Comparison of ENCODE assay signal across 14 cellular contexts in genomic region chr15:25709437-25710159, GRCh38.
"Had no signal": no experiment of that assay in that cellular context is flagged by ENCODE, and none has a peak within 500 bp of the region (broad histone marks: within the 10 kb centered on the region; RNA-seq: fewer than 3 reads in every experiment).

No MANE protein-coding gene starts in this region.

- H3K9me3 Mint-ChIP-seq: activated naive CD4-positive, alpha-beta T cell treated with anti-CD3 and anti-CD28 coated beads for 36 hours; activated naive CD8-positive, alpha-beta T cell treated with anti-CD3 and anti-CD28 coated beads for 36 hours; activated T-helper 2 cell treated with anti-CD3 and anti-CD28 coated beads, Interferon-gamma antibody, Interleukin-2, Interleukin-4, amounts not matched to agents 10 μg/mL and 5 μg/mL and 100 μg/mL, durations not matched to agents 14 hours and 24 hours and 36 hours; effector memory CD8-positive, alpha-beta T cell; memory B cell; naive thymus-derived CD8-positive, alpha-beta T cell; neural crest cell; stimulated activated effector memory CD8-positive, alpha-beta T cell treated with anti-CD3 and anti-CD28 coated beads, Interleukin-12 subunit alpha, Interleukin-12 subunit beta, amount 100 ng/mL, for 72 hours; stimulated activated naive CD8-positive, alpha-beta T cell treated with anti-CD3 and anti-CD28 coated beads, Interleukin-15, amount 100 ng/mL, for 72 hours; type B pancreatic cell had no signal

- H3K27ac Mint-ChIP-seq: activated naive CD4-positive, alpha-beta T cell treated with anti-CD3 and anti-CD28 coated beads for 36 hours; activated T-helper 2 cell treated with anti-CD3 and anti-CD28 coated beads, Interferon-gamma antibody, Interleukin-2, Interleukin-4, amounts not matched to agents 10 μg/mL and 5 μg/mL and 100 μg/mL, durations not matched to agents 14 hours and 24 hours and 36 hours; effector memory CD8-positive, alpha-beta T cell; memory B cell; stimulated activated effector memory CD8-positive, alpha-beta T cell treated with anti-CD3 and anti-CD28 coated beads, Interleukin-12 subunit alpha, Interleukin-12 subunit beta, amount 100 ng/mL, for 72 hours; type B pancreatic cell had no signal

- ATAC-seq: body of pancreas had no signal

- H3K27me3 Mint-ChIP-seq: activated naive CD8-positive, alpha-beta T cell treated with anti-CD3 and anti-CD28 coated beads for 36 hours; effector memory CD8-positive, alpha-beta T cell; memory B cell; naive thymus-derived CD8-positive, alpha-beta T cell; stimulated activated naive CD8-positive, alpha-beta T cell treated with anti-CD3 and anti-CD28 coated beads, Interleukin-15, amount 100 ng/mL, for 72 hours; type B pancreatic cell had no signal

- H3K36me3 Mint-ChIP-seq: memory B cell, type B pancreatic cell had no signal

- DNase-seq: cortex of kidney, hippocampal formation, occipital lobe had no signal

- H3K4me3 Mint-ChIP-seq: activated naive CD4-positive, alpha-beta T cell treated with anti-CD3 and anti-CD28 coated beads for 36 hours; activated naive CD8-positive, alpha-beta T cell treated with anti-CD3 and anti-CD28 coated beads for 36 hours; effector memory CD8-positive, alpha-beta T cell; memory B cell; naive thymus-derived CD8-positive, alpha-beta T cell; neural crest cell; stimulated activated effector memory CD8-positive, alpha-beta T cell treated with anti-CD3 and anti-CD28 coated beads, Interleukin-12 subunit alpha, Interleukin-12 subunit beta, amount 100 ng/mL, for 72 hours; stimulated activated naive CD8-positive, alpha-beta T cell treated with anti-CD3 and anti-CD28 coated beads, Interleukin-15, amount 100 ng/mL, for 72 hours; type B pancreatic cell had no signal

- H3K4me1 Mint-ChIP-seq: activated naive CD8-positive, alpha-beta T cell treated with anti-CD3 and anti-CD28 coated beads for 36 hours; memory B cell; neural crest cell; stimulated activated effector memory CD8-positive, alpha-beta T cell treated with anti-CD3 and anti-CD28 coated beads, Interleukin-12 subunit alpha, Interleukin-12 subunit beta, amount 100 ng/mL, for 72 hours; stimulated activated naive CD8-positive, alpha-beta T cell treated with anti-CD3 and anti-CD28 coated beads, Interleukin-15, amount 100 ng/mL, for 72 hours had no signal
